ENCODE assay signal across 10 cellular contexts in genomic region chr1:46039571-46040052, GRCh38.
DNase-seq lines count a peak whose midpoint lies in the region; ATAC-seq, FAIRE-seq and TF ChIP-seq lines count a peak whose summit lies in the region.
"Had no signal": no experiment of that assay in that cellular context is flagged by ENCODE, and none has a peak within 500 bp of the region (broad histone marks: within the 10 kb centered on the region; RNA-seq: fewer than 3 reads in every experiment).

No MANE protein-coding gene starts in this region.

- 33% methylated on average over 4 of the region's 4 CpGs for WGBS in K562 (ENCODE audit: insufficient coverage, low coverage, missing lambda C conversion rate)
- WGBS in neuronal stem cell (ENCODE audit: extremely low coverage in 2 of 2, insufficient read length in 2 of 2, insufficient replicate concordance in 1 of 2), 2 donors = no CpG with 5 or more reads among the region's 4 CpGs
- WGBS in esophagus squamous epithelium, 2 donors = 21 to 27% methylated on average over 4 of the region's 4 CpGs

- H3K27ac Mint-ChIP-seq in Caco-2 (ENCODE audit: unreplicated experiment) = no peak overlapping the region
- H3K27ac Mint-ChIP-seq: T-helper 17 cell had no signal

- no peak overlapping the region for H2BK120ac ChIP-seq in neuronal stem cell (ENCODE audit: low read depth, low read length)

- FAIRE-seq in K562 (lab: Jason Lieb, UNC) = no peak

- H3K36me3 Mint-ChIP-seq in Caco-2 (ENCODE audit: insufficient read depth, unreplicated experiment) = peaks cover 12% of the 10 kb centered on the region

- peaks cover 2% of the 10 kb centered on the region; the same call in 1 of the 3 replicates for H3K36me3 ChIP-seq in K562 (ENCODE audit: control insufficient read depth, insufficient read depth, low read length)
- no peaks in the 10 kb centered on the region for H3K36me3 ChIP-seq in Caco-2 (ENCODE audit: control insufficient read depth, insufficient read depth, low read length)
- peaks cover 34 to 97% of the 10 kb centered on the region in 2 donors for H3K36me3 ChIP-seq in neuronal stem cell (replicated peaks in 1 of 2; ENCODE audit: control insufficient read depth in 2 of 2, insufficient read depth in 2 of 2, low read length in 2 of 2)
- H3K36me3 ChIP-seq in esophagus squamous epithelium = peaks cover 0 to 7% (median 0%) of the 10 kb centered on the region in 3 donors

- H3K27me3 ChIP-seq in K562 (ENCODE audit: control insufficient read depth in 2 of 2, insufficient read depth in 2 of 2, low read length in 2 of 2) = no peaks in the 10 kb centered on the region
- H3K27me3 ChIP-seq in Caco-2 (replicated peaks; ENCODE audit: control insufficient read depth, insufficient read depth, low read length) = no peaks in the 10 kb centered on the region
- no peaks in the 10 kb centered on the region for H3K27me3 ChIP-seq in neuronal stem cell (ENCODE audit: control insufficient read depth in 3 of 3, insufficient read depth in 3 of 3, low read depth in 1 of 3, low read length in 3 of 3)
- H3K27me3 ChIP-seq in esophagus squamous epithelium = no peaks in the 10 kb centered on the region

- in situ Hi-C loops in K562 (cut with MboI) = loop anchor here (5.0 kb wide), 1 partner anchor 138 kb away; the partner anchor contains the start of genes P3R3URF and TSPAN1

- no peak overlapping the region for H3K4me2 ChIP-seq in K562 (ENCODE audit: insufficient read depth, low read length)
- H3K4me2 ChIP-seq in neuronal stem cell (ENCODE audit: insufficient read depth, low read length, poor library complexity, severe bottlenecking) = no peak overlapping the region

- H3K9me3 Mint-ChIP-seq in Caco-2 (ENCODE audit: unreplicated experiment) = no peaks in the 10 kb centered on the region
- H3K9me3 Mint-ChIP-seq: neural crest cell had no signal

- H4K91ac ChIP-seq in neuronal stem cell (ENCODE audit: low read depth, low read length, poor library complexity) = no peak overlapping the region

- no peaks in the 10 kb centered on the region for H3K79me2 ChIP-seq in K562 (ENCODE audit: control insufficient read depth, insufficient read depth, low read length)

- H2AK5ac ChIP-seq in neuronal stem cell (ENCODE audit: low read depth, low read length) = no peak overlapping the region

- TF ChIP-seq EP300 in K562 (IDR thresholded peaks at IDR 0.05; ENCODE audit: low read length) = no peak

- CTCF ChIA-PET in K562 (lab: Yijun Ruan, JAX; ENCODE audit: low intra/inter-chr PET ratio) = interaction anchor here (0.6 to 5.8 kb wide), 3 partner anchors 131 to 140 kb away, joined by 3 to 157 read pairs (median 4); no protein-coding TSS in a partner anchor
- CTCF ChIA-PET in Caco-2 (lab: Charles Lee) = no interaction called here

- H3K9ac ChIP-seq in K562 (ENCODE audit: insufficient read depth in 1 of 2, low read depth in 2 of 2, low read length in 2 of 2) (no peak overlapping the region), neuronal stem cell (ENCODE audit: low read depth, low read length, poor library complexity) (no peak overlapping the region)

- BruUV-seq in K562 (replicated peaks; lab: Mats Ljungman, UMichigan) (no TSS peak), Caco-2 (replicated peaks; lab: Mats Ljungman, UMichigan) (no TSS peak)

- no peak overlapping the region for H3K18ac ChIP-seq in neuronal stem cell (ENCODE audit: low read length)

- intact Hi-C loops in K562 (cut with micrococcal nuclease) (no loop called here), Caco-2 (cut with micrococcal nuclease; ENCODE audit: unreplicated experiment) (no loop called here), esophagus squamous epithelium (cut with DNase I) (no loop called here)

- H3K9me3 ChIP-seq in K562 (replicated peaks; ENCODE audit: control insufficient read depth, insufficient read depth, low read depth, low read length) (no peaks in the 10 kb centered on the region), Caco-2 (no peaks in the 10 kb centered on the region), neuronal stem cell (replicated peaks in 1 of 2; ENCODE audit: control insufficient read depth in 2 of 2, insufficient read depth in 1 of 2, low read depth in 1 of 2, low read length in 2 of 2) (no peaks in the 10 kb centered on the region), esophagus squamous epithelium (no peaks in the 10 kb centered on the region)

- H2BK5ac ChIP-seq in neuronal stem cell (ENCODE audit: low read length) = no peak overlapping the region

- H3K27me3 Mint-ChIP-seq in Caco-2 (ENCODE audit: insufficient read depth, unreplicated experiment) = no peaks in the 10 kb centered on the region

- POLR2A ChIA-PET in K562 (lab: Yijun Ruan, JAX) = interaction anchor here (0.6 to 1.9 kb wide), 7 partner anchors 9 to 138 kb away, joined by 3 to 4 read pairs (median 3); partner anchors contain the start of gene PIK3R3
- POLR2A ChIA-PET in Caco-2 (lab: Charles Lee) = no interaction called here

- peaks cover 2% of the 10 kb centered on the region for H3K79me1 ChIP-seq in neuronal stem cell (ENCODE audit: low read depth, low read length)

- H4K20me1 ChIP-seq in K562 (replicated peaks; ENCODE audit: control insufficient read depth, insufficient read depth, low read length) = 0 out of 2 replicates have a peak, but pooled peaks cover 8% of the 10 kb centered on the region

- H3K4me3 Mint-ChIP-seq in Caco-2 (ENCODE audit: unreplicated experiment) = no peak overlapping the region
- H3K4me3 Mint-ChIP-seq: neural crest cell, T-helper 17 cell had no signal

- DNase-seq in COLO829 (ENCODE audit: low spot score) (peak; percentile 35), NCI-H1092 (lab: John Stamatoyannopoulos, UW) (peak; percentile 13), K562 (ENCODE audit: extremely low read depth in 1 of 4, low spot score in 3 of 4) (peak in 1 of 4 experiments; percentile 29), kidney tubule cell (ENCODE audit: low spot score) (peak; percentile 41), Caco-2 (no peak), neuronal stem cell (ENCODE audit: low spot score) (no peak), esophagus squamous epithelium (lab: John Stamatoyannopoulos, UW) (no peak)
- DNase-seq: T-helper 17 cell had no signal

- no peaks in the 10 kb centered on the region for H3K4me1 Mint-ChIP-seq in Caco-2 (ENCODE audit: low read depth, unreplicated experiment)

- no peak overlapping the region for H2BK12ac ChIP-seq in neuronal stem cell (ENCODE audit: low read length)

- TF ChIP-seq CTCF in K562 (IDR thresholded peaks at IDR 0.05 in 2 of 3, conservative IDR thresholded peaks at IDR 0.05 in 1 of 3; ENCODE audit: insufficient read depth in 2 of 3, low read depth in 1 of 3, low read length in 3 of 3) (no peak), Caco-2 (IDR thresholded peaks at IDR 0.05; ENCODE audit: insufficient read depth in 1 of 2, low read depth in 1 of 2, low read length in 1 of 2, severe bottlenecking in 1 of 2, unreplicated experiment in 1 of 2) (no peak), esophagus squamous epithelium (IDR thresholded peaks at IDR 0.05) (no peak)

- no peak overlapping the region for H2AFZ ChIP-seq in K562 (ENCODE audit: low read depth, low read length)
- H2AFZ ChIP-seq in neuronal stem cell (ENCODE audit: low read length) = no peak overlapping the region

- no peak overlapping the region for H4K8ac ChIP-seq in neuronal stem cell (ENCODE audit: low read depth, low read length)

- H2BK15ac ChIP-seq in neuronal stem cell (ENCODE audit: low read length) = no peak overlapping the region

- H3K4me3 ChIP-seq in K562 = no peak overlapping the region
- no peak overlapping the region for H3K4me3 ChIP-seq in Caco-2 (ENCODE audit: low read depth, low read length)
- no peak overlapping the region for H3K4me3 ChIP-seq in neuronal stem cell (ENCODE audit: low read length in 2 of 2)
- H3K4me3 ChIP-seq in esophagus squamous epithelium = no peak overlapping the region

- TF ChIP-seq POLR2A in K562 (conservative IDR thresholded peaks at IDR 0.05) (no peak), esophagus squamous epithelium (IDR thresholded peaks at IDR 0.05) (no peak)

- no peak overlapping the region for H3K23ac ChIP-seq in neuronal stem cell (ENCODE audit: low read depth, low read length, poor library complexity)

- ATAC-seq in K562 = no peak
- ATAC-seq in HG03342 (IDR thresholded peaks at IDR 0.05; ENCODE audit: unreplicated experiment) = no peak
- ATAC-seq: T-helper 17 cell had no signal

- H3K14ac ChIP-seq in neuronal stem cell (ENCODE audit: low read length) = no peak overlapping the region

- no peaks in the 10 kb centered on the region for H3K9me1 ChIP-seq in K562 (ENCODE audit: control insufficient read depth, insufficient read depth, low read length)

- H3K27ac ChIP-seq in K562 (ENCODE audit: extremely low read depth, low read depth, low read length) (no peak overlapping the region), neuronal stem cell (replicated peaks; ENCODE audit: low read length) (no peak overlapping the region), esophagus squamous epithelium (peak overlapping the region in 1 of 4 donors; percentile 28)

- H3K4me1 ChIP-seq in K562 (replicated peaks in 1 of 2; ENCODE audit: control insufficient read depth in 2 of 2, insufficient read depth in 2 of 2, low read length in 2 of 2) (peaks cover 3 to 12% of the 10 kb centered on the region in 2 experiments), Caco-2 (no peaks in the 10 kb centered on the region), neuronal stem cell (ENCODE audit: control insufficient read depth in 2 of 2, insufficient read depth in 1 of 2, low read depth in 1 of 2, low read length in 2 of 2) (peaks cover 1 to 2% of the 10 kb centered on the region in 2 donors), esophagus squamous epithelium (peaks cover 0 to 51% (median 9%) of the 10 kb centered on the region in 3 donors)

- peak in 1 of 2 experiments; percentile 14; a peak in 1 of 4 replicates for TF ChIP-seq RAD21 in K562 (CRISPR knock-in tag; conservative IDR thresholded peaks at IDR 0.05 in 1 of 2, IDR thresholded peaks at IDR 0.05 in 1 of 2)

- no peak overlapping the region for H3K4ac ChIP-seq in neuronal stem cell (ENCODE audit: low read length)

TF ChIP-seq in K562, 482 proteins besides CTCF, POLR2A, EP300 and RAD21 (continues in another document):
- TF ChIP-seq, protein P1, sequence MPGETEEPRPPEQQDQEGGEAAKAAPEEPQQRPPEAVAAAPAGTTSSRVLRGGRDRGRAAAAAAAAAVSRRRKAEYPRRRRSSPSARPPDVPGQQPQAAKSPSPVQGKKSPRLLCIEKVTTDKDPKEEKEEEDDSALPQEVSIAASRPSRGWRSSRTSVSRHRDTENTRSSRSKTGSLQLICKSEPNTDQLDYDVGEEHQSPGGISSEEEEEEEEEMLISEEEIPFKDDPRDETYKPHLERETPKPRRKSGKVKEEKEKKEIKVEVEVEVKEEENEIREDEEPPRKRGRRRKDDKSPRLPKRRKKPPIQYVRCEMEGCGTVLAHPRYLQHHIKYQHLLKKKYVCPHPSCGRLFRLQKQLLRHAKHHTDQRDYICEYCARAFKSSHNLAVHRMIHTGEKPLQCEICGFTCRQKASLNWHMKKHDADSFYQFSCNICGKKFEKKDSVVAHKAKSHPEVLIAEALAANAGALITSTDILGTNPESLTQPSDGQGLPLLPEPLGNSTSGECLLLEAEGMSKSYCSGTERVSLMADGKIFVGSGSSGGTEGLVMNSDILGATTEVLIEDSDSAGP (CRISPR knock-in tag; IDR thresholded peaks at IDR 0.05) = no peak
- peak; percentile 18; the same call in 1 of the 2 replicates for TF ChIP-seq NFIC (IDR thresholded peaks at IDR 0.05)
- TF ChIP-seq CXXC5 (CRISPR knock-in tag; IDR thresholded peaks at IDR 0.05) = peak; percentile 26; the same call in 1 of the 2 replicates

Comparison
In these comparisons a context has a peak if more than half of its experiments do, and no peak if none do; other contexts are left out.
1. DNase-seq: peak in COLO829 (single experiment), NCI-H1092 (single experiment) and kidney tubule cell (single experiment); none in Caco-2 (0 of 2), neuronal stem cell (single experiment) and esophagus squamous epithelium (single experiment).